ENCODE assay signal across 11 cellular contexts in genomic region chr6:24861934-24862333, GRCh38.
DNase-seq lines count a peak whose midpoint lies in the region; ATAC-seq and TF ChIP-seq lines count a peak whose summit lies in the region.
"Had no signal": no experiment of that assay in that cellular context is flagged by ENCODE, and none has a peak within 500 bp of the region (broad histone marks: within the 10 kb centered on the region; RNA-seq: fewer than 3 reads in every experiment).

No MANE protein-coding gene starts in this region.

- H3K4me3 ChIP-seq in Karpas-422 (ENCODE audit: low read length) (peak overlapping the region; percentile 19; the same call in 1 of the 2 replicates), neutrophil (ENCODE audit: low read depth in 1 of 2, low read length in 1 of 2) (no peak overlapping the region)
- H3K4me3 ChIP-seq: SJSA1 had no signal

- peak overlapping the region; percentile 93 for H3K27ac ChIP-seq in Karpas-422 (ENCODE audit: low read length)
- peak overlapping the region; percentile 97 for H3K27ac ChIP-seq in neutrophil
- H3K27ac ChIP-seq: KMS-11, SJSA1 had no signal

- H4K20me1 ChIP-seq in Karpas-422 (ENCODE audit: insufficient read depth, low read depth, low read length): no peaks in the 10 kb centered on the region

- H3K4me1 ChIP-seq in Karpas-422 (ENCODE audit: low read length) (peaks cover 100% of the 10 kb centered on the region), neutrophil (ENCODE audit: control insufficient read depth in 1 of 2, insufficient read depth in 1 of 2, low read depth in 1 of 2, low read length in 1 of 2) (peaks cover 46 to 55% of the 10 kb centered on the region in 2 experiments)

- H3K27me3 ChIP-seq in Karpas-422 (ENCODE audit: low read length) (no peaks in the 10 kb centered on the region), neutrophil (no peaks in the 10 kb centered on the region)
- H3K27me3 ChIP-seq: SJSA1 had no signal

- H3K4me3 Mint-ChIP-seq in activated CD4-positive, alpha-beta T cell treated with anti-CD3 and anti-CD28 coated beads, Interleukin-2, amount 10 ng/mL, durations not matched to agents 24 days and 14 days: no peak overlapping the region

- peaks cover 66% of the 10 kb centered on the region for H3K36me3 Mint-ChIP-seq in activated CD4-positive, alpha-beta T cell treated with anti-CD3 and anti-CD28 coated beads, Interleukin-2, amount 10 ng/mL, durations not matched to agents 24 days and 14 days (ENCODE audit: low read depth)

- H3K9me3 Mint-ChIP-seq in activated CD4-positive, alpha-beta T cell treated with anti-CD3 and anti-CD28 coated beads, Interleukin-2, amount 10 ng/mL, durations not matched to agents 24 days and 14 days: no peaks in the 10 kb centered on the region

- no peaks in the 10 kb centered on the region for H3K9me2 ChIP-seq in Karpas-422 (replicated peaks; ENCODE audit: insufficient read depth, low read length)

- H3K9ac ChIP-seq in Karpas-422 (ENCODE audit: low read length): peak overlapping the region; percentile 58
- H3K9ac ChIP-seq: KMS-11 had no signal

- intact Hi-C loops in activated CD4-positive, alpha-beta T cell treated with anti-CD3 and anti-CD28 coated beads, Interleukin-2, amount 10 ng/mL, durations not matched to agents 24 days and 14 days (cut with micrococcal nuclease): no loop called here
- intact Hi-C loops in head of caudate nucleus (cut with DNase I): no loop called here

- TF ChIP-seq CTCF in neutrophil (IDR thresholded peaks at IDR 0.05): no peak

- peaks cover 80% of the 10 kb centered on the region for H3K4me1 Mint-ChIP-seq in activated CD4-positive, alpha-beta T cell treated with anti-CD3 and anti-CD28 coated beads, Interleukin-2, amount 10 ng/mL, durations not matched to agents 24 days and 14 days

- H3K79me2 ChIP-seq in Karpas-422 (ENCODE audit: low read length): peaks cover 17% of the 10 kb centered on the region

- peak overlapping the region; percentile 61 for H3K4me2 ChIP-seq in Karpas-422 (ENCODE audit: low read depth, low read length, poor library complexity, severe bottlenecking)
- H3K4me2 ChIP-seq: KMS-11 had no signal

- no peaks in the 10 kb centered on the region for H3K27me3 Mint-ChIP-seq in activated CD4-positive, alpha-beta T cell treated with anti-CD3 and anti-CD28 coated beads, Interleukin-2, amount 10 ng/mL, durations not matched to agents 24 days and 14 days

- peak; percentile 82 for ATAC-seq in GM21825 (IDR thresholded peaks at IDR 0.05; ENCODE audit: unreplicated experiment)

- H3K36me3 ChIP-seq in Karpas-422 (ENCODE audit: insufficient read depth, low read length): peaks cover 67% of the 10 kb centered on the region
- peaks cover 98% of the 10 kb centered on the region for H3K36me3 ChIP-seq in neutrophil
- H3K36me3 ChIP-seq: SJSA1 had no signal

- H2AFZ ChIP-seq in Karpas-422 (ENCODE audit: low read length): no peak overlapping the region

- H3K27ac Mint-ChIP-seq in activated CD4-positive, alpha-beta T cell treated with anti-CD3 and anti-CD28 coated beads, Interleukin-2, amount 10 ng/mL, durations not matched to agents 24 days and 14 days: peak overlapping the region; percentile 65

- no peak for DNase-seq in activated CD4-positive, alpha-beta T cell treated with anti-CD3 and anti-CD28 coated beads, Interleukin-2, amount 10 ng/mL, durations not matched to agents 24 days and 14 days
- no peak for DNase-seq in activated CD4-positive, alpha-beta T cell treated with anti-CD3 and anti-CD28 coated beads, Interleukin-2, amount 50 U/mL, for 48 hours
- peak; percentile 85 for DNase-seq in Karpas-422
- DNase-seq in head of caudate nucleus: no peak
- no peak for DNase-seq in medulla oblongata (ENCODE audit: extremely low spot score)
- no peak for DNase-seq in NCI-H2171 (lab: John Stamatoyannopoulos, UW)
- DNase-seq: activated T-cell treated with anti-CD3 and anti-CD28 coated beads, Interleukin-2, amount 50 U/mL, for 48 hours had no signal

- H3K9me3 ChIP-seq in Karpas-422 (ENCODE audit: low read length) (no peaks in the 10 kb centered on the region), neutrophil (peaks cover 5% of the 10 kb centered on the region)
- H3K9me3 ChIP-seq: SJSA1 had no signal
